1 cellular context compared by ENCODE assay signal in the genomic region with DNA sequence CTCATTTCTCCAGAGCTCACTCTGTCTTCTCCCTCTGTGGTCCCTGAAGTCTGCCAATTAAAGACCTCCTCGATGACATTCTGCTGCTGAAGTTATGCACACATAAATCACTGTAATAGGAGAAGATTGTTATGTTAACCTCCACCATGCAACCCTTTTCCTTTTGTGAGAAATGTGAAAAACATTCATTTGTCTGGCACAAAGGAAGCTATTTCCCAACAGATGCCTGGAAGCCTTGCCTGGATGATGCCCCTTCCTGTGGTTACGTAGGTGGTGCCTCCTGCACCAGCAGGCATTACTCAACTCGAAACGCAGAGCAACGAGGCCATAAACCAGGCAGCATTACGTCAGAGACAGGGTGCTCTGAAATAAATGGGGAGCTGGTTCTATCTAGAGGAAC.
TF ChIP-seq lines count a peak whose summit lies in the region.

No MANE protein-coding gene starts in this region.

TF ChIP-seq in HEK293, 187 proteins besides CTCF, POLR2A, EP300 and RAD21 (continued from another document):
- TF ChIP-seq ATF2 (tag by site-specific recombination; IDR thresholded peaks at IDR 0.05; ENCODE audit: low read depth) (peak; percentile 87), ZNF660 (tag by site-specific recombination; IDR thresholded peaks at IDR 0.05) (peak; percentile 66; the same call in 1 of the 2 replicates), ZNF670 (tag by site-specific recombination; IDR thresholded peaks at IDR 0.05; ENCODE audit: low read depth) (no peak), ZNF510 (tag by site-specific recombination; IDR thresholded peaks at IDR 0.05; ENCODE audit: insufficient replicate concordance) (no peak), ZNF292 (tag by site-specific recombination; IDR thresholded peaks at IDR 0.05; ENCODE audit: borderline replicate concordance, low read depth) (no peak), ZNF121 (tag by site-specific recombination; IDR thresholded peaks at IDR 0.05) (no peak), ZNF548 (tag by site-specific recombination; IDR thresholded peaks at IDR 0.05) (no peak), ZFHX2 (tag by site-specific recombination; conservative IDR thresholded peaks at IDR 0.05) (peak; percentile 31), KLF10 (tag by site-specific recombination; IDR thresholded peaks at IDR 0.05) (no peak), ZNF324 (tag by site-specific recombination; IDR thresholded peaks at IDR 0.05) (no peak), ZBTB17 (tag by site-specific recombination; IDR thresholded peaks at IDR 0.05) (peak; percentile 85), ZNF423 (tag by site-specific recombination; IDR thresholded peaks at IDR 0.05) (no peak), ZBTB21 (tag by site-specific recombination; IDR thresholded peaks at IDR 0.05) (peak; percentile 92), ZBTB48 (tag by site-specific recombination; IDR thresholded peaks at IDR 0.05) (peak; percentile 57; the same call in 1 of the 2 replicates), ZNF555 (tag by site-specific recombination; conservative IDR thresholded peaks at IDR 0.05) (no peak)
